ENCODE assay signal across 1 cellular context in the genomic region with DNA sequence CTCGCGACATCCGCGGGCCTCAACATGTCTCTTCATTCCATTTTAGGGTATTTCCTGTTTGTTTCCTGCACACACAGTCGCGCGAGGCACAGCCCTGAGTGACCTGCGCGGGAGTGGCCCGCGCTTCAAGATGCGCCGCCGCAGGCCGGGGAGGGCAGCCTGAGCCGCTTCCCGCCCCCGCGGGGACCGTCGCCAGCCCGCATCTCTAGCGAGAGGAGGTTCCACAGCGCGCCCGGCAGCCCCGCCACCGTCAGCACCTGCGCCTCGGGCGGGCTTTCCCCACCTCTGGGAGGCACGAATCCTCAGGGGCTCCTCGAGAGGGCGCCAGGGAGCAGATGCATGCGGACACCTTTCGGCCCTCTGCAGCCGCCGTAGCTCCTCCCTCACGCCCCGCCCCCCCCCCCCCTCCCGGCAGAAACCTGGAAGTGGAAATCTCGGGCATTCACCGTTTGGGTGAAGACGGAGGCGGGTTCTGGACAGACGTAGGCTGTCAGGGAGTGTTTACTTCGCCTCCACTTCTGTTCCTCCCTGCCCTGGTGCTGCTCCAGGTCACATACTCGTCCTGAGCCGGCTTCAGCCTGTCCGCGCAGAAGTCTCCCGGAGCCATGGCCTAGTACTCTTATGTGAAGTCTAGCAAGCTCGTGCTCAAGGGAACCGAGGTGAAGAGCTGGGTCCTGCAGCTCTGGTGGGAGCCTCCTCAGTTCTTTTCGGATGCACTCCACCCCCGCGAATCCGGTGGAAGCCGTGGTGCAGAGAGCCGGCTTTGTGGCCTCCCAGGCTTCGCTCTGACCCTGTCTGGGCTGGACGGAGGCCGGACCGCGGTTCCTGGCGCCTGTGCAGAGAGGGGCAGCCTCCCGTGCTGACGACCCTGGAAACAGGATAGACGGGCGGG.
TF ChIP-seq lines count a peak whose summit lies in the region.

No MANE protein-coding gene starts in this region.

TF ChIP-seq in K562, 482 proteins besides CTCF, POLR2A, EP300 and RAD21 (continued from another document and continues in another):
- TF ChIP-seq UBTF (IDR thresholded peaks at IDR 0.05; ENCODE audit: borderline replicate concordance in 1 of 2, low read depth in 2 of 2, low read length in 2 of 2) (0 out of 4 replicates have a peak, but pooled peaks of 1 of the 2 experiments have one; percentile 24), SP1 (CRISPR knock-in tag; IDR thresholded peaks at IDR 0.05) (peak; percentile 67), ZNF316 (IDR thresholded peaks at IDR 0.05) (no peak), MTF1 (CRISPR knock-in tag; IDR thresholded peaks at IDR 0.05; ENCODE audit: borderline replicate concordance) (no peak), ZNF282 (CRISPR knock-in tag; IDR thresholded peaks at IDR 0.05) (no peak), RBM25 (IDR thresholded peaks at IDR 0.05; ENCODE audit: low read depth, low read length, severe bottlenecking) (no peak), KLF10 (CRISPR knock-in tag; IDR thresholded peaks at IDR 0.05) (no peak), ARNT (IDR thresholded peaks at IDR 0.05) (no peak), ZNF740 (CRISPR knock-in tag; IDR thresholded peaks at IDR 0.05) (no peak), ZNF740 (tag; IDR thresholded peaks at IDR 0.05) (peak in 1 of 2 experiments; percentile 36; a peak in 1 of 4 replicates), PHF8 (IDR thresholded peaks at IDR 0.05; ENCODE audit: borderline replicate concordance, low read length) (peak; percentile 74), XRCC3 (IDR thresholded peaks at IDR 0.05) (no peak), BCL6 (CRISPR knock-in tag; IDR thresholded peaks at IDR 0.05) (no peak), E2F3 (CRISPR knock-in tag; IDR thresholded peaks at IDR 0.05) (peak; percentile 64; the same call in 1 of the 2 replicates), KAT2B (IDR thresholded peaks at IDR 0.05; ENCODE audit: low read depth, low read length) (no peak), FUS (optimal IDR thresholded peaks at IDR 0.05; ENCODE audit: low read depth, low read length) (no peak), ELF2 (CRISPR knock-in tag; IDR thresholded peaks at IDR 0.05) (no peak), ZFP36 (IDR thresholded peaks at IDR 0.05; ENCODE audit: low read depth, low read length, partially characterized antibody) (no peak), BRCA1 (IDR thresholded peaks at IDR 0.05) (no peak), BRCA1 (CRISPR knock-in tag; IDR thresholded peaks at IDR 0.05) (no peak), ZNF12 (CRISPR knock-in tag; IDR thresholded peaks at IDR 0.05) (no peak), GABPB2 (CRISPR knock-in tag; conservative IDR thresholded peaks at IDR 0.05) (no peak), HNRNPL (IDR thresholded peaks at IDR 0.05; ENCODE audit: low read depth, low read length) (no peak), SPI1 (IDR thresholded peaks at IDR 0.05; ENCODE audit: borderline replicate concordance, low read depth, low read length) (peak; percentile 57; the same call in 1 of the 2 replicates), MNT (conservative IDR thresholded peaks at IDR 0.05) (peak; percentile 36 to 70; a peak in 3 of 4 replicates), NCOA6 (IDR thresholded peaks at IDR 0.05) (no peak), FOXP4 (CRISPR knock-in tag; IDR thresholded peaks at IDR 0.05; ENCODE audit: borderline replicate concordance) (no peak), FOXM1 (IDR thresholded peaks at IDR 0.05; ENCODE audit: low read depth) (no peak), FOXM1 (CRISPR knock-in tag; IDR thresholded peaks at IDR 0.05; ENCODE audit: low read depth) (no peak), ZNF444 (CRISPR knock-in tag; IDR thresholded peaks at IDR 0.05) (no peak), U2AF1 (optimal IDR thresholded peaks at IDR 0.05; ENCODE audit: low read depth, low read length) (no peak), NR2C2 (CRISPR knock-in tag; IDR thresholded peaks at IDR 0.05) (no peak), NR2C2 (tag; IDR thresholded peaks at IDR 0.05) (peak; percentile 57), SETDB1 (IDR thresholded peaks at IDR 0.05; ENCODE audit: low read length) (no peak), ZNF589 (CRISPR knock-in tag; IDR thresholded peaks at IDR 0.05; ENCODE audit: low read depth) (no peak), EHMT2 (IDR thresholded peaks at IDR 0.05) (no peak), TFAP4 (CRISPR knock-in tag; IDR thresholded peaks at IDR 0.05; ENCODE audit: borderline replicate concordance) (peak; percentile 35; the same call in 1 of the 2 replicates), ZNF668 (CRISPR knock-in tag; IDR thresholded peaks at IDR 0.05) (no peak), GABPA (tag; conservative IDR thresholded peaks at IDR 0.05; ENCODE audit: low read depth) (peak; percentile 60; the same call in 1 of the 2 replicates), RBFOX2 (IDR thresholded peaks at IDR 0.05; ENCODE audit: low read depth, low read length) (peak; percentile 81), SLC30A9 (CRISPR knock-in tag; IDR thresholded peaks at IDR 0.05) (no peak), HOXB6 (CRISPR knock-in tag; IDR thresholded peaks at IDR 0.05; ENCODE audit: borderline replicate concordance) (no peak), TAF7 (tag; IDR thresholded peaks at IDR 0.05) (peak; percentile 45; the same call in 1 of the 2 replicates), SMAD2 (IDR thresholded peaks at IDR 0.05; ENCODE audit: low read depth, low read length) (no peak), HLTF (IDR thresholded peaks at IDR 0.05) (no peak), MBD2 (IDR thresholded peaks at IDR 0.05; ENCODE audit: borderline replicate concordance, low read depth) (peak; percentile 24; the same call in 1 of the 2 replicates), ZKSCAN8 (CRISPR knock-in tag; IDR thresholded peaks at IDR 0.05) (no peak), ARID1B (IDR thresholded peaks at IDR 0.05) (no peak; the same call in 1 of the 2 replicates), ERF (CRISPR knock-in tag; IDR thresholded peaks at IDR 0.05) (no peak), SIN3A (IDR thresholded peaks at IDR 0.05; ENCODE audit: borderline replicate concordance in 2 of 2, control insufficient read depth in 1 of 2, low read depth in 2 of 2, low read length in 2 of 2) (peak in 1 of 2 experiments; percentile 56; a peak in 1 of 4 replicates), USF2 (CRISPR knock-in tag; IDR thresholded peaks at IDR 0.05) (no peak), PRPF4 (IDR thresholded peaks at IDR 0.05; ENCODE audit: insufficient read depth, low read depth, low read length, poor library complexity, severe bottlenecking) (no peak), CEBPG (CRISPR knock-in tag; IDR thresholded peaks at IDR 0.05) (no peak), CEBPG (tag; conservative IDR thresholded peaks at IDR 0.05 in 1 of 2, IDR thresholded peaks at IDR 0.05 in 1 of 2) (no peak), ZNF408 (CRISPR knock-in tag; IDR thresholded peaks at IDR 0.05; ENCODE audit: low read depth) (no peak), ZNF707 (CRISPR knock-in tag; conservative IDR thresholded peaks at IDR 0.05) (no peak), ZFP30 (CRISPR knock-in tag; IDR thresholded peaks at IDR 0.05; ENCODE audit: borderline replicate concordance) (no peak)
- TF ChIP-seq, protein P1, sequence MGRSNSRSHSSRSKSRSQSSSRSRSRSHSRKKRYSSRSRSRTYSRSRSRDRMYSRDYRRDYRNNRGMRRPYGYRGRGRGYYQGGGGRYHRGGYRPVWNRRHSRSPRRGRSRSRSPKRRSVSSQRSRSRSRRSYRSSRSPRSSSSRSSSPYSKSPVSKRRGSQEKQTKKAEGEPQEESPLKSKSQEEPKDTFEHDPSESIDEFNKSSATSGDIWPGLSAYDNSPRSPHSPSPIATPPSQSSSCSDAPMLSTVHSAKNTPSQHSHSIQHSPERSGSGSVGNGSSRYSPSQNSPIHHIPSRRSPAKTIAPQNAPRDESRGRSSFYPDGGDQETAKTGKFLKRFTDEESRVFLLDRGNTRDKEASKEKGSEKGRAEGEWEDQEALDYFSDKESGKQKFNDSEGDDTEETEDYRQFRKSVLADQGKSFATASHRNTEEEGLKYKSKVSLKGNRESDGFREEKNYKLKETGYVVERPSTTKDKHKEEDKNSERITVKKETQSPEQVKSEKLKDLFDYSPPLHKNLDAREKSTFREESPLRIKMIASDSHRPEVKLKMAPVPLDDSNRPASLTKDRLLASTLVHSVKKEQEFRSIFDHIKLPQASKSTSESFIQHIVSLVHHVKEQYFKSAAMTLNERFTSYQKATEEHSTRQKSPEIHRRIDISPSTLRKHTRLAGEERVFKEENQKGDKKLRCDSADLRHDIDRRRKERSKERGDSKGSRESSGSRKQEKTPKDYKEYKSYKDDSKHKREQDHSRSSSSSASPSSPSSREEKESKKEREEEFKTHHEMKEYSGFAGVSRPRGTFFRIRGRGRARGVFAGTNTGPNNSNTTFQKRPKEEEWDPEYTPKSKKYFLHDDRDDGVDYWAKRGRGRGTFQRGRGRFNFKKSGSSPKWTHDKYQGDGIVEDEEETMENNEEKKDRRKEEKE (IDR thresholded peaks at IDR 0.05; ENCODE audit: borderline replicate concordance in 1 of 2, control insufficient read depth in 1 of 2, low read depth in 2 of 2, low read length in 1 of 2): no peak
- TF ChIP-seq, protein P2, sequence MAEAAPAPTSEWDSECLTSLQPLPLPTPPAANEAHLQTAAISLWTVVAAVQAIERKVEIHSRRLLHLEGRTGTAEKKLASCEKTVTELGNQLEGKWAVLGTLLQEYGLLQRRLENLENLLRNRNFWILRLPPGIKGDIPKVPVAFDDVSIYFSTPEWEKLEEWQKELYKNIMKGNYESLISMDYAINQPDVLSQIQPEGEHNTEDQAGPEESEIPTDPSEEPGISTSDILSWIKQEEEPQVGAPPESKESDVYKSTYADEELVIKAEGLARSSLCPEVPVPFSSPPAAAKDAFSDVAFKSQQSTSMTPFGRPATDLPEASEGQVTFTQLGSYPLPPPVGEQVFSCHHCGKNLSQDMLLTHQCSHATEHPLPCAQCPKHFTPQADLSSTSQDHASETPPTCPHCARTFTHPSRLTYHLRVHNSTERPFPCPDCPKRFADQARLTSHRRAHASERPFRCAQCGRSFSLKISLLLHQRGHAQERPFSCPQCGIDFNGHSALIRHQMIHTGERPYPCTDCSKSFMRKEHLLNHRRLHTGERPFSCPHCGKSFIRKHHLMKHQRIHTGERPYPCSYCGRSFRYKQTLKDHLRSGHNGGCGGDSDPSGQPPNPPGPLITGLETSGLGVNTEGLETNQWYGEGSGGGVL (CRISPR knock-in tag; IDR thresholded peaks at IDR 0.05): no peak
